16 cellular contexts compared by ENCODE assay signal in genomic region chr4:38873290-38873949, GRCh38. TPM values are rescaled to one million over a fixed set of nuclear protein-coding genes. Genes with fewer than 3 reads are reported as not detected.
DNase-seq lines count a peak whose midpoint lies in the region; ATAC-seq and TF ChIP-seq lines count a peak whose summit lies in the region.
"Had no signal": no experiment of that assay in that cellular context is flagged by ENCODE, and none has a peak within 500 bp of the region (broad histone marks: within the 10 kb centered on the region; RNA-seq: fewer than 3 reads in every experiment).

No MANE protein-coding gene starts in this region.

- in situ Hi-C loops in IMR-90 (cut with MboI; ENCODE audit: low sequenced_read_pairs), result no loop called here
- in situ Hi-C loops in SK-MEL-5 (cut with HindIII; ENCODE audit: low pct_unique_long_range_greater_than_20kb, low sequenced_read_pairs), result no loop called here

- 0 out of 2 replicates have a peak, but pooled peaks have one; percentile 4 for TF ChIP-seq CTCF in IMR-90 (conservative IDR thresholded peaks at IDR 0.05; ENCODE audit: low read depth, low read length)
- no peak for TF ChIP-seq CTCF in left lung (IDR thresholded peaks at IDR 0.05)
- no peak for TF ChIP-seq CTCF in tibial nerve (IDR thresholded peaks at IDR 0.05)
- TF ChIP-seq CTCF in SK-N-SH (IDR thresholded peaks at IDR 0.05), result no peak; the same call in 1 of the 2 replicates

- no peak overlapping the region for H2BK20ac ChIP-seq in IMR-90 (ENCODE audit: low read depth, low read length)

- peak overlapping the region; percentile 16; the same call in 1 of the 2 replicates for H3K14ac ChIP-seq in IMR-90 (replicated peaks; ENCODE audit: low read depth, low read length)

- H2AK9ac ChIP-seq in IMR-90 (replicated peaks; ENCODE audit: low read depth, low read length, poor library complexity), result no peak overlapping the region

- H3K36me3 ChIP-seq in IMR-90 (ENCODE audit: control insufficient read depth, insufficient read depth, low read length) (peaks cover 31% of the 10 kb centered on the region), left lung (peaks cover 0 to 17% of the 10 kb centered on the region in 2 donors), tibial nerve (peaks cover 0 to 22% (median 0%) of the 10 kb centered on the region in 3 donors), SK-N-SH (replicated peaks in 1 of 2; ENCODE audit: control insufficient read depth in 1 of 2, insufficient read depth in 2 of 2, low read length in 1 of 2) (peaks cover 2 to 35% of the 10 kb centered on the region in 2 experiments)

- peak overlapping the region; percentile 73 for H2BK5ac ChIP-seq in IMR-90 (ENCODE audit: low read depth, low read length, poor library complexity, severe bottlenecking)

- H3K56ac ChIP-seq in IMR-90 (ENCODE audit: extremely low read depth, insufficient read depth, low read length), result no peak overlapping the region

- no peak overlapping the region for H2BK15ac ChIP-seq in IMR-90 (ENCODE audit: low read depth, low read length)

- H3K9ac ChIP-seq in IMR-90 (ENCODE audit: low read depth, low read length) (no peak overlapping the region), SK-N-SH (no peak overlapping the region)

- CTCF ChIA-PET in IMR-90 (lab: Yijun Ruan, JAX), result interaction anchor here (0.9 kb wide), 1 partner anchor 15 kb away, joined by 3 read pairs; no protein-coding TSS in a partner anchor
- CTCF ChIA-PET in SK-N-SH (lab: Yijun Ruan, JAX), result interaction anchor here (0.8 to 2.5 kb wide), 4 partner anchors 13 to 114 kb away, joined by 4 to 8 read pairs (median 4); no protein-coding TSS in a partner anchor

- WGBS in IMR-90 (ENCODE audit: extremely low coverage in 2 of 2, insufficient read length in 1 of 2), 2 experiments, result 67% methylated on average over 1 of the region's 5 CpGs; no CpG with 5 or more reads in 1 of the 2 experiments
- WGBS in tibial nerve, 2 donors, result 38 to 46% methylated on average over 5 of the region's 5 CpGs
- WGBS in SK-N-SH (ENCODE audit: low lambda C conversion rate), result 99% methylated on average over 5 of the region's 5 CpGs

- no peak overlapping the region for H2AK5ac ChIP-seq in IMR-90 (ENCODE audit: low read depth, low read length)

- H4K91ac ChIP-seq in IMR-90 (ENCODE audit: insufficient read depth, low read depth, low read length), result no peak overlapping the region

- H3K79me1 ChIP-seq in IMR-90 (ENCODE audit: low read depth in 1 of 2, low read length in 2 of 2), result peaks cover 26 to 71% of the 10 kb centered on the region in 2 experiments

- no peak overlapping the region for H3K4me3 ChIP-seq in IMR-90 (ENCODE audit: insufficient read depth, low read depth, low read length)
- H3K4me3 ChIP-seq in left lung, result no peak overlapping the region
- no peak overlapping the region for H3K4me3 ChIP-seq in tibial nerve
- H3K4me3 ChIP-seq in SK-N-SH (ENCODE audit: low read depth in 2 of 2, low read length in 1 of 2), result no peak overlapping the region
- H3K4me3 ChIP-seq: lower lobe of right lung had no signal

- no peaks in the 10 kb centered on the region for H3F3A ChIP-seq in SK-N-SH (replicated peaks; ENCODE audit: insufficient read depth)

- H3K27ac ChIP-seq in IMR-90 (ENCODE audit: insufficient read depth, low read length) (no peak overlapping the region), left lung (peak overlapping the region; percentile 46 to 54), tibial nerve (peak overlapping the region in 3 of 4 donors; percentile 46 to 99 (median 66)), SK-N-SH (ENCODE audit: low read depth in 2 of 2, low read length in 1 of 2) (no peak overlapping the region)
- H3K27ac ChIP-seq: lower lobe of right lung had no signal

- dilution Hi-C loops in IMR-90 (cut with HindIII; ENCODE audit: low sequenced_read_pairs, unreplicated experiment), result no loop called here

- TF ChIP-seq RAD21 in IMR-90 (IDR thresholded peaks at IDR 0.05; ENCODE audit: low read length), result no peak
- no peak for TF ChIP-seq RAD21 in SK-N-SH (IDR thresholded peaks at IDR 0.05; ENCODE audit: low read length)

- intact Hi-C loops in IMR-90 (cut with micrococcal nuclease) (no loop called here), left lung (cut with DNase I) (no loop called here)

- H3K4me1 ChIP-seq in IMR-90 (ENCODE audit: control insufficient read depth, insufficient read depth, low read length) (peaks cover 24% of the 10 kb centered on the region), left lung (peaks cover 18 to 33% of the 10 kb centered on the region in 2 donors), tibial nerve (peaks cover 0 to 66% (median 25%) of the 10 kb centered on the region in 4 donors), SK-N-SH (ENCODE audit: control insufficient read depth in 1 of 2, insufficient read depth in 2 of 2, low read depth in 1 of 2, low read length in 1 of 2) (peaks cover 0 to 4% of the 10 kb centered on the region in 2 experiments; a peak in 1 of 4 replicates)

- H3K27me3 ChIP-seq in IMR-90 (ENCODE audit: control insufficient read depth, insufficient read depth, low read length) (no peaks in the 10 kb centered on the region), left lung (no peaks in the 10 kb centered on the region), tibial nerve (no peaks in the 10 kb centered on the region), SK-N-SH (ENCODE audit: insufficient read depth) (no peaks in the 10 kb centered on the region)

- DNase-seq in IMR-90 (no peak), SK-MEL-5 (ENCODE audit: low read depth, low spot score) (peak; percentile 40), left lung (no peak), tibial nerve (ENCODE audit: low spot score in 2 of 2) (no peak), SK-N-SH (no peak), NCI-H226 (no peak)
- DNase-seq: activated CD4-positive, alpha-beta T cell treated with anti-CD3 and anti-CD28 coated beads, Interleukin-2, amount 50 U/mL, for 4 hours; glutamatergic neuron; lower lobe of right lung; NCI-H82; posterior cingulate gyrus; stimulated activated CD4-positive, alpha-beta T cell treated with anti-CD3 and anti-CD28 coated beads, Interleukin-2, amount 100 ng/mL, for 48 hours; SW 1271 had no signal

- no peak overlapping the region for H2BK120ac ChIP-seq in IMR-90 (ENCODE audit: low read depth, low read length)

- no peaks in the 10 kb centered on the region for H3K9me2 ChIP-seq in SK-N-SH

- no TSS peak for BruUV-seq in IMR-90 (replicated peaks; lab: Mats Ljungman, UMichigan)

- TF ChIP-seq POLR2A in IMR-90 (IDR thresholded peaks at IDR 0.05; ENCODE audit: low read depth, low read length), result no peak
- TF ChIP-seq POLR2A in tibial nerve (IDR thresholded peaks at IDR 0.05), result no peak

- POLR2A ChIA-PET in IMR-90 (lab: Charles Lee; ENCODE audit: unreplicated experiment), result interaction anchor here (1.0 kb wide), 1 partner anchor 16 kb away, joined by 3 read pairs; no protein-coding TSS in a partner anchor
- POLR2A ChIA-PET in SK-N-SH (lab: Yijun Ruan, JAX), result no interaction called here

- H3K23ac ChIP-seq in IMR-90 (ENCODE audit: low read depth, low read length), result peak overlapping the region; percentile 29; the same call in 1 of the 2 replicates

- no peak overlapping the region for H3K18ac ChIP-seq in IMR-90 (ENCODE audit: low read depth, low read length)

- no peak overlapping the region; the same call in 1 of the 2 replicates for H3K4ac ChIP-seq in IMR-90 (ENCODE audit: low read depth, low read length)

- H3K9me3 ChIP-seq in IMR-90 (ENCODE audit: control insufficient read depth, insufficient read depth, low read length), result no peaks in the 10 kb centered on the region
- H3K9me3 ChIP-seq in left lung, result no peaks in the 10 kb centered on the region
- H3K9me3 ChIP-seq in tibial nerve, result no peaks in the 10 kb centered on the region
- no peaks in the 10 kb centered on the region for H3K9me3 ChIP-seq in SK-N-SH
- H3K9me3 ChIP-seq: lower lobe of right lung had no signal

- no peak for ATAC-seq in IMR-90 (ENCODE audit: low read depth)
- ATAC-seq in left lung, result no peak
- no peak for ATAC-seq in HG03571 (IDR thresholded peaks at IDR 0.05; ENCODE audit: unreplicated experiment)
- no peak for ATAC-seq in HG03159 (IDR thresholded peaks at IDR 0.05; ENCODE audit: unreplicated experiment)
- ATAC-seq: activated naive CD4-positive, alpha-beta T cell treated with anti-CD3 and anti-CD28 coated beads, Interleukin-2, amount 50 U/mL, for 72 hours had no signal

- H3K4me2 ChIP-seq in IMR-90 (ENCODE audit: low read depth, low read length) (peak overlapping the region; percentile 4; the same call in 1 of the 2 replicates), SK-N-SH (no peak overlapping the region)

- H3K9me1 ChIP-seq in IMR-90 (ENCODE audit: insufficient read depth, low read length), result peaks cover 12% of the 10 kb centered on the region

- H2AFZ ChIP-seq in IMR-90 (replicated peaks; ENCODE audit: low read length, poor library complexity) (no peak overlapping the region), SK-N-SH (ENCODE audit: low read depth) (no peak overlapping the region)

- no peak for TF ChIP-seq EP300 in tibial nerve (IDR thresholded peaks at IDR 0.05)
- TF ChIP-seq EP300 in SK-N-SH (IDR thresholded peaks at IDR 0.05; ENCODE audit: borderline replicate concordance in 1 of 2, low read depth in 1 of 2, low read length in 1 of 2), result no peak

- no peak overlapping the region for H4K5ac ChIP-seq in IMR-90 (ENCODE audit: low read depth, low read length)

- peaks cover 82% of the 10 kb centered on the region for H4K20me1 ChIP-seq in IMR-90 (ENCODE audit: insufficient read depth, low read length)
- peaks cover 37% of the 10 kb centered on the region for H4K20me1 ChIP-seq in SK-N-SH (ENCODE audit: insufficient read depth)

- no peak overlapping the region for H4K8ac ChIP-seq in IMR-90 (ENCODE audit: low read depth in 2 of 2, low read length in 2 of 2)

- peaks cover 84% of the 10 kb centered on the region for H3K79me2 ChIP-seq in SK-N-SH (ENCODE audit: insufficient read depth)

RNA-seq across cellular contexts. Expression of gene FAM114A1, which starts 5.8 kb away (rescaled TPM):
- total RNA-seq in IMR-90 (2012; rRNA removed), result 507 and 649 TPM in 2 replicates
- 135 and 152 TPM in 2 replicates for polyA plus RNA-seq in IMR-90 (2012; rRNA removed)
- 212 and 266 TPM in 2 replicates for polyA plus RNA-seq in IMR-90 (2012; cell fraction: cytosol; rRNA removed)
- polyA plus RNA-seq in IMR-90 (2012; cell fraction: nucleus; rRNA removed; ENCODE audit: low replicate concordance), result 98.5 and 144 TPM in 2 replicates
- 33.0 and 38.6 TPM in 2 replicates for total RNA-seq in SK-MEL-5 (2014; rRNA removed; shearing (Covaris generic))
- polyA plus RNA-seq in SK-MEL-5 (2015; cell fraction: cytosol; rRNA removed), result 20.1 and 21.9 TPM in 2 replicates
- polyA plus RNA-seq in SK-MEL-5 (2015; cell fraction: nucleus; rRNA removed), result 8.8 and 15.2 TPM in 2 replicates
- total RNA-seq in left lung, result 10 to 100 TPM; 68.5 to 81.1 TPM
- total RNA-seq in tibial nerve, result 100 to 1,000 TPM in 2 of 4 donors, 10 to 100 TPM in 2; 70.4 to 111 (median 98.2) TPM
- polyA plus RNA-seq in SK-N-SH (2012; rRNA removed), result 48.2 and 54.2 TPM in 2 replicates
- 37.9 and 43.6 TPM in 2 replicates for polyA plus RNA-seq in SK-N-SH (2012; cell fraction: cytosol; rRNA removed)
- 36.8 and 41.4 TPM in 2 replicates for polyA plus RNA-seq in SK-N-SH (2012; cell fraction: nucleus; rRNA removed)

RNA-seq across cellular contexts. Expression of gene TLR6, which starts 16.8 kb away (rescaled TPM):
- total RNA-seq in IMR-90 (2012; rRNA removed) (3.9 and 4.4 TPM in 2 replicates), left lung (10 to 100 TPM in 1 of 2 donors, 1 to 10 TPM in 1; 6.6 to 18.1 TPM), tibial nerve (1 to 10 TPM; 4.2 to 8.6 (median 5.2) TPM)
- polyA plus RNA-seq in IMR-90 (2012; rRNA removed) (0.96 and 1.4 TPM in 2 replicates), SK-N-SH (2012; rRNA removed) (0.10 and 0.19 TPM in 2 replicates)
- polyA plus RNA-seq in IMR-90 (2012; cell fraction: cytosol; rRNA removed), result 0.26 and 0.27 TPM in 2 replicates
- 0.40 and 3.5 TPM in 2 replicates for polyA plus RNA-seq in IMR-90 (2012; cell fraction: nucleus; rRNA removed; ENCODE audit: low replicate concordance)
- 6.8 and 7.8 TPM in 2 replicates for total RNA-seq in SK-MEL-5 (2014; rRNA removed; shearing (Covaris generic))
- 4.4 and 6.5 TPM in 2 replicates for polyA plus RNA-seq in SK-MEL-5 (2015; cell fraction: cytosol; rRNA removed)
- 15.6 and 19.6 TPM in 2 replicates for polyA plus RNA-seq in SK-MEL-5 (2015; cell fraction: nucleus; rRNA removed)
- polyA plus RNA-seq in SK-N-SH (2012; cell fraction: cytosol; rRNA removed), result 0.13 and 0.14 TPM in 2 replicates
- 0.39 and 0.56 TPM in 2 replicates for polyA plus RNA-seq in SK-N-SH (2012; cell fraction: nucleus; rRNA removed)

Comparison
In these comparisons a context has a peak if more than half of its experiments do, and no peak if none do; other contexts are left out.
1. H3K27ac ChIP-seq: peak in left lung (2 of 2) and tibial nerve (3 of 4); none in IMR-90 (single experiment) and SK-N-SH (0 of 2).